In genomic region chr6:57445790-57446468, GRCh38 we compare ENCODE assay signal across 8 cellular contexts.
A peak's percentile ranks its signal among the peaks of the same experiment; 100 is the strongest.
DNase-seq lines count a peak whose midpoint lies in the region; ATAC-seq, FAIRE-seq and TF ChIP-seq lines count a peak whose summit lies in the region.
"Not testable (repeated sequence)": the region's sequence is repeated elsewhere in the genome, so short reads cannot be mapped to it uniquely, and the experiment has no call there.

No MANE protein-coding gene starts in this region.

- not testable (repeated sequence) for DNase-seq in GM12891 (ENCODE audit: insufficient read length, low spot score); activated naive CD8-positive, alpha-beta T cell treated with anti-CD3 and anti-CD28 coated beads, Interleukin-2, amount 10 ng/mL, durations not matched to agents 7 days and 5 days; left ventricle myocardium superior

- not testable (repeated sequence) for H3K27me3 Mint-ChIP-seq in activated naive CD8-positive, alpha-beta T cell treated with anti-CD3 and anti-CD28 coated beads, Interleukin-2, amount 10 ng/mL, durations not matched to agents 7 days and 5 days

- POLR2A ChIA-PET in activated naive CD8-positive, alpha-beta T cell treated with anti-CD3 and anti-CD28 coated beads, Interleukin-2, amount 10 ng/mL, durations not matched to agents 7 days and 5 days (lab: Charles Lee) = not testable (repeated sequence)

- intact Hi-C loops in left ventricle myocardium superior (cut with micrococcal nuclease) = not testable (repeated sequence)

- not testable (repeated sequence) for H3K4me1 Mint-ChIP-seq in activated naive CD8-positive, alpha-beta T cell treated with anti-CD3 and anti-CD28 coated beads, Interleukin-2, amount 10 ng/mL, durations not matched to agents 7 days and 5 days

- FAIRE-seq in GM12891 (lab: Jason Lieb, UNC) = peak; percentile 47

- peaks cover 21% of the 10 kb centered on the region for H3K36me3 Mint-ChIP-seq in activated naive CD8-positive, alpha-beta T cell treated with anti-CD3 and anti-CD28 coated beads, Interleukin-2, amount 10 ng/mL, durations not matched to agents 7 days and 5 days

- not testable (repeated sequence) for H3K27ac Mint-ChIP-seq in activated naive CD8-positive, alpha-beta T cell treated with anti-CD3 and anti-CD28 coated beads, Interleukin-2, amount 10 ng/mL, durations not matched to agents 7 days and 5 days

- not testable (repeated sequence) for H3K4me3 Mint-ChIP-seq in activated naive CD8-positive, alpha-beta T cell treated with anti-CD3 and anti-CD28 coated beads, Interleukin-2, amount 10 ng/mL, durations not matched to agents 7 days and 5 days

- peak; percentile 67 for ATAC-seq in GM19043 (IDR thresholded peaks at IDR 0.05; ENCODE audit: low read depth, unreplicated experiment)
- peak; percentile 69 for ATAC-seq in GM21526 (IDR thresholded peaks at IDR 0.05; ENCODE audit: low FRiP score, unreplicated experiment)
- ATAC-seq in HG02642 (IDR thresholded peaks at IDR 0.05; ENCODE audit: poor library complexity, unreplicated experiment) = peak; percentile 70
- peak; percentile 72 for ATAC-seq in HG03097 (IDR thresholded peaks at IDR 0.05; ENCODE audit: low FRiP score, unreplicated experiment)
- peak; percentile 69 for ATAC-seq in HG03571 (IDR thresholded peaks at IDR 0.05; ENCODE audit: unreplicated experiment)
- peak; percentile 39 for ATAC-seq in activated naive CD8-positive, alpha-beta T cell treated with anti-CD3 and anti-CD28 coated beads, Interleukin-2, amount 10 ng/mL, durations not matched to agents 7 days and 5 days (ENCODE audit: low read depth)
- ATAC-seq in left ventricle myocardium superior = peak; percentile 23

- not testable (repeated sequence) for H3K9me3 Mint-ChIP-seq in activated naive CD8-positive, alpha-beta T cell treated with anti-CD3 and anti-CD28 coated beads, Interleukin-2, amount 10 ng/mL, durations not matched to agents 7 days and 5 days

- not testable (repeated sequence) for TF ChIP-seq POLR2A in GM12891 (IDR thresholded peaks at IDR 0.05; ENCODE audit: low read depth, low read length)
